15 cellular contexts compared by ENCODE assay signal in genomic region chr4:189128341-189128740, GRCh38.
A peak's percentile ranks its signal among the peaks of the same experiment; 100 is the strongest.
DNase-seq lines count a peak whose midpoint lies in the region; ATAC-seq and TF ChIP-seq lines count a peak whose summit lies in the region.
"Had no signal": no experiment of that assay in that cellular context is flagged by ENCODE, and none has a peak within 500 bp of the region (broad histone marks: within the 10 kb centered on the region; RNA-seq: fewer than 3 reads in every experiment).

No MANE protein-coding gene starts in this region.

- CTCF ChIA-PET in MCF 10A (lab: Yijun Ruan, JAX): interaction anchor here (0.6 to 1.5 kb wide), 2 partner anchors 74 to 390 kb away, joined by 5 to 6 read pairs; no protein-coding TSS in a partner anchor

- no peak for TF ChIP-seq CTCF in MCF 10A (IDR thresholded peaks at IDR 0.05; ENCODE audit: unreplicated experiment)
- TF ChIP-seq CTCF in breast epithelium (IDR thresholded peaks at IDR 0.05): no peak
- TF ChIP-seq CTCF in RWPE2 (IDR thresholded peaks at IDR 0.05; ENCODE audit: poor library complexity, severe bottlenecking): no peak
- TF ChIP-seq CTCF in epithelial cell of esophagus (IDR thresholded peaks at IDR 0.05; ENCODE audit: insufficient read depth, low read depth, low read length, missing control alignments): no peak
- no peak for TF ChIP-seq CTCF in right atrium auricular region (IDR thresholded peaks at IDR 0.05)

- H3K9me3 Mint-ChIP-seq in MCF 10A (ENCODE audit: unreplicated experiment): no peaks in the 10 kb centered on the region
- H3K9me3 Mint-ChIP-seq: GM23338 had no signal

- BruUV-seq in MCF 10A (replicated peaks; lab: Mats Ljungman, UMichigan): no TSS peak

- no peak overlapping the region for H3K27ac ChIP-seq in breast epithelium
- no peak overlapping the region for H3K27ac ChIP-seq in RWPE2 (ENCODE audit: poor library complexity, severe bottlenecking)
- no peak overlapping the region for H3K27ac ChIP-seq in right atrium auricular region
- H3K27ac ChIP-seq: BLaER1 treated with 17β-estradiol and CSF1 and Interleukin-3, amounts not matched to agents 10 nM and 100 nM; HL-60 had no signal

- intact Hi-C loops in MCF 10A (cut with micrococcal nuclease) (loop anchor here (5.0 to 10.0 kb wide), 5 partner anchors 344 to 1024 kb away; partner anchors contain the start of gene TRIML2), breast epithelium (cut with DNase I; ENCODE audit: low total_unique reads) (no loop called here)

- no peak for TF ChIP-seq POLR2A in breast epithelium (IDR thresholded peaks at IDR 0.05)

- H3K4me3 Mint-ChIP-seq in MCF 10A (ENCODE audit: unreplicated experiment): no peak overlapping the region
- H3K4me3 Mint-ChIP-seq: B cell; CD8-positive, alpha-beta T cell; GM23338 had no signal

- H3K36me3 Mint-ChIP-seq in MCF 10A (ENCODE audit: insufficient read depth, unreplicated experiment): no peaks in the 10 kb centered on the region
- H3K36me3 Mint-ChIP-seq: CD8-positive, alpha-beta T cell had no signal

- H3K4me1 ChIP-seq in breast epithelium (no peaks in the 10 kb centered on the region), RWPE2 (ENCODE audit: insufficient read depth, poor library complexity, severe bottlenecking) (peaks cover 7% of the 10 kb centered on the region), right atrium auricular region (no peaks in the 10 kb centered on the region)
- H3K4me1 ChIP-seq: BLaER1 treated with 17β-estradiol and CSF1 and Interleukin-3, amounts not matched to agents 10 nM and 100 nM had no signal

- POLR2A ChIA-PET in MCF 10A (lab: Yijun Ruan, JAX): interaction anchor here (1.2 to 1.4 kb wide), 2 partner anchors 15 to 187 kb away, joined by 4 read pairs; no protein-coding TSS in a partner anchor

- no peaks in the 10 kb centered on the region for H3K36me3 ChIP-seq in breast epithelium
- no peaks in the 10 kb centered on the region for H3K36me3 ChIP-seq in RWPE2 (ENCODE audit: low read depth)
- H3K36me3 ChIP-seq in right atrium auricular region: no peaks in the 10 kb centered on the region
- H3K36me3 ChIP-seq: BLaER1 treated with 17β-estradiol and CSF1 and Interleukin-3, amounts not matched to agents 10 nM and 100 nM had no signal

- no peak overlapping the region for H3K27ac Mint-ChIP-seq in MCF 10A (ENCODE audit: low read depth, unreplicated experiment)
- H3K27ac Mint-ChIP-seq: B cell; CD8-positive, alpha-beta T cell; GM23338 had no signal

- no peaks in the 10 kb centered on the region for H3K27me3 Mint-ChIP-seq in MCF 10A (ENCODE audit: insufficient read depth, unreplicated experiment)
- H3K27me3 Mint-ChIP-seq: B cell had no signal

- H3K4me1 Mint-ChIP-seq in MCF 10A (ENCODE audit: insufficient read depth, unreplicated experiment): no peaks in the 10 kb centered on the region
- H3K4me1 Mint-ChIP-seq: B cell had no signal

- DNase-seq in MCF 10A (ENCODE audit: unreplicated experiment) (peak; percentile 77), breast epithelium (ENCODE audit: low spot score in 2 of 2) (no peak), RWPE2 (ENCODE audit: low spot score) (no peak), epithelial cell of esophagus (ENCODE audit: low read depth) (peak; percentile 96), NCI-H510A (lab: John Stamatoyannopoulos, UW) (no peak), right atrium auricular region (ENCODE audit: low spot score) (no peak)
- DNase-seq: Calu3; CD8-positive, alpha-beta T cell; HCEC 1CT; IMR-90 had no signal

- H3K9me3 ChIP-seq in breast epithelium (no peaks in the 10 kb centered on the region), RWPE2 (ENCODE audit: severe bottlenecking) (no peaks in the 10 kb centered on the region), right atrium auricular region (no peaks in the 10 kb centered on the region)
- H3K9me3 ChIP-seq: BLaER1 treated with 17β-estradiol and CSF1 and Interleukin-3, amounts not matched to agents 10 nM and 100 nM had no signal

- ATAC-seq in RWPE2 (ENCODE audit: low read depth): peak; percentile 59
- no peak for ATAC-seq in HG02678 (IDR thresholded peaks at IDR 0.05; ENCODE audit: unreplicated experiment)
- ATAC-seq: CD8-positive, alpha-beta T cell; GM23338 had no signal

- no peak overlapping the region for H3K4me3 ChIP-seq in breast epithelium
- no peak overlapping the region for H3K4me3 ChIP-seq in RWPE2 (ENCODE audit: severe bottlenecking)
- no peak overlapping the region for H3K4me3 ChIP-seq in epithelial cell of esophagus (ENCODE audit: low read length)
- no peak overlapping the region for H3K4me3 ChIP-seq in right atrium auricular region
- H3K4me3 ChIP-seq: BLaER1 treated with 17β-estradiol and CSF1 and Interleukin-3, amounts not matched to agents 10 nM and 100 nM; GM23338 had no signal

- H3K27me3 ChIP-seq in breast epithelium (no peaks in the 10 kb centered on the region), RWPE2 (ENCODE audit: insufficient read depth, poor library complexity, severe bottlenecking) (no peaks in the 10 kb centered on the region), right atrium auricular region (no peaks in the 10 kb centered on the region)
- H3K27me3 ChIP-seq: BLaER1 treated with 17β-estradiol and CSF1 and Interleukin-3, amounts not matched to agents 10 nM and 100 nM had no signal

Comparison
In these comparisons a context has a peak if more than half of its experiments do, and no peak if none do; other contexts are left out.
1. DNase-seq: peak in MCF 10A (single experiment) and epithelial cell of esophagus (single experiment); none in breast epithelium (0 of 2), RWPE2 (single experiment), NCI-H510A (single experiment) and right atrium auricular region (single experiment).